8 cellular contexts compared by ENCODE assay signal in genomic region chr14:93332032-93332852, GRCh38. TPM values are rescaled to one million over a fixed set of nuclear protein-coding genes. Genes with fewer than 3 reads are reported as not detected.
DNase-seq lines count a peak whose midpoint lies in the region; ATAC-seq and TF ChIP-seq lines count a peak whose summit lies in the region.

No MANE protein-coding gene starts in this region.

- H3K4me2 ChIP-seq in neuronal stem cell (ENCODE audit: insufficient read depth, low read length, poor library complexity, severe bottlenecking): peak overlapping the region; percentile 77

- H2AFZ ChIP-seq in neuronal stem cell (ENCODE audit: low read length): peak overlapping the region; percentile 97

- no peak for TF ChIP-seq EP300 in gastroesophageal sphincter (IDR thresholded peaks at IDR 0.05)

- intact Hi-C loops in activated T-helper 2 cell treated with anti-CD3 and anti-CD28 coated beads, Interferon-gamma antibody, Interleukin-2, Interleukin-4, amounts not matched to agents 10 μg/mL and 5 μg/mL and 100 μg/mL, durations not matched to agents 14 hours and 24 hours and 36 hours (cut with micrococcal nuclease): loop anchor here (10.0 kb wide), 1 partner anchor 217 kb away; the partner anchor contains the start of gene ITPK1
- intact Hi-C loops in upper lobe of right lung (cut with DNase I): no loop called here

- no peaks in the 10 kb centered on the region for H3K27me3 Mint-ChIP-seq in activated T-helper 2 cell treated with anti-CD3 and anti-CD28 coated beads, Interferon-gamma antibody, Interleukin-2, Interleukin-4, amounts not matched to agents 10 μg/mL and 5 μg/mL and 100 μg/mL, durations not matched to agents 14 hours and 24 hours and 36 hours (ENCODE audit: low read depth)

- peak overlapping the region; percentile 75 to 99 (median 98) for H3K27ac ChIP-seq in gastroesophageal sphincter
- peak overlapping the region; percentile 84 for H3K27ac ChIP-seq in neuronal stem cell (replicated peaks; ENCODE audit: low read length)
- H3K27ac ChIP-seq in upper lobe of right lung: peak overlapping the region; percentile 95

- H4K91ac ChIP-seq in neuronal stem cell (ENCODE audit: low read depth, low read length, poor library complexity): no peak overlapping the region

- TF ChIP-seq POLR2A in gastroesophageal sphincter (IDR thresholded peaks at IDR 0.05): no peak

- peak; percentile 11 for DNase-seq in activated gamma-delta T cell treated with Interleukin-2 at 50 U/mL for 16 hours
- no peak for DNase-seq in activated gamma-delta T cell (lab: John Stamatoyannopoulos, UW)
- DNase-seq in NCI-H1105 (lab: John Stamatoyannopoulos, UW): peak; percentile 39
- peak; percentile 37 for DNase-seq in activated T-helper 2 cell treated with anti-CD3 and anti-CD28 coated beads, Interferon-gamma antibody, Interleukin-2, Interleukin-4, amounts not matched to agents 10 μg/mL and 5 μg/mL and 100 μg/mL, durations not matched to agents 14 hours and 24 hours and 36 hours (ENCODE audit: low spot score)
- DNase-seq in neuronal stem cell (ENCODE audit: low spot score): peak; percentile 61
- DNase-seq in upper lobe of right lung: peak; percentile 87

- H2AK5ac ChIP-seq in neuronal stem cell (ENCODE audit: low read depth, low read length): no peak overlapping the region

- H3K36me3 ChIP-seq in gastroesophageal sphincter (no peaks in the 10 kb centered on the region), neuronal stem cell (replicated peaks in 1 of 2; ENCODE audit: control insufficient read depth in 2 of 2, insufficient read depth in 2 of 2, low read length in 2 of 2) (no peaks in the 10 kb centered on the region), upper lobe of right lung (no peaks in the 10 kb centered on the region)

- peak overlapping the region; percentile 82 for H4K8ac ChIP-seq in neuronal stem cell (ENCODE audit: low read depth, low read length)

- H3K4me3 Mint-ChIP-seq in activated T-helper 2 cell treated with anti-CD3 and anti-CD28 coated beads, Interferon-gamma antibody, Interleukin-2, Interleukin-4, amounts not matched to agents 10 μg/mL and 5 μg/mL and 100 μg/mL, durations not matched to agents 14 hours and 24 hours and 36 hours (ENCODE audit: low read depth): peak overlapping the region; percentile 89

- H3K27ac Mint-ChIP-seq in activated T-helper 2 cell treated with anti-CD3 and anti-CD28 coated beads, Interferon-gamma antibody, Interleukin-2, Interleukin-4, amounts not matched to agents 10 μg/mL and 5 μg/mL and 100 μg/mL, durations not matched to agents 14 hours and 24 hours and 36 hours: peak overlapping the region; percentile 79

- H3K23ac ChIP-seq in neuronal stem cell (ENCODE audit: low read depth, low read length, poor library complexity): peak overlapping the region; percentile 99

- H2BK5ac ChIP-seq in neuronal stem cell (ENCODE audit: low read length): peak overlapping the region; percentile 95

- H3K4me1 ChIP-seq in gastroesophageal sphincter (peaks cover 0 to 45% (median 19%) of the 10 kb centered on the region in 3 donors), neuronal stem cell (ENCODE audit: control insufficient read depth in 2 of 2, insufficient read depth in 1 of 2, low read depth in 1 of 2, low read length in 2 of 2) (peaks cover 3 to 8% of the 10 kb centered on the region in 2 donors), upper lobe of right lung (peaks cover 36% of the 10 kb centered on the region)

- ATAC-seq in HG02623 (IDR thresholded peaks at IDR 0.05; ENCODE audit: unreplicated experiment) (peak; percentile 55), gastroesophageal sphincter (peak; percentile 78), upper lobe of right lung (peak; percentile 88)

- peak overlapping the region; percentile 94 for H2BK15ac ChIP-seq in neuronal stem cell (ENCODE audit: low read length)

- peak overlapping the region; percentile 51 to 96 for H3K4me3 ChIP-seq in gastroesophageal sphincter
- H3K4me3 ChIP-seq in neuronal stem cell (ENCODE audit: low read length in 2 of 2): peak overlapping the region; percentile 60 to 95
- H3K4me3 ChIP-seq in upper lobe of right lung: peak overlapping the region; percentile 75

- H3K9me3 ChIP-seq in gastroesophageal sphincter (no peaks in the 10 kb centered on the region), neuronal stem cell (replicated peaks in 1 of 2; ENCODE audit: control insufficient read depth in 2 of 2, insufficient read depth in 1 of 2, low read depth in 1 of 2, low read length in 2 of 2) (peaks cover 0 to 7% of the 10 kb centered on the region in 2 donors), upper lobe of right lung (no peaks in the 10 kb centered on the region)

- WGBS in gastroesophageal sphincter (ENCODE audit: low coverage in 1 of 2), 2 donors: 3% methylated on average over 6 of the region's 72 CpGs
- WGBS in neuronal stem cell (ENCODE audit: extremely low coverage in 2 of 2, insufficient read length in 2 of 2, insufficient replicate concordance in 1 of 2), 2 donors: no CpG with 5 or more reads among the region's 72 CpGs

- peak overlapping the region; percentile 94 for H3K14ac ChIP-seq in neuronal stem cell (ENCODE audit: low read length)

- H3K36me3 Mint-ChIP-seq in activated T-helper 2 cell treated with anti-CD3 and anti-CD28 coated beads, Interferon-gamma antibody, Interleukin-2, Interleukin-4, amounts not matched to agents 10 μg/mL and 5 μg/mL and 100 μg/mL, durations not matched to agents 14 hours and 24 hours and 36 hours (ENCODE audit: low read depth): peaks cover 2% of the 10 kb centered on the region

- H3K9ac ChIP-seq in neuronal stem cell (ENCODE audit: low read depth, low read length, poor library complexity): peak overlapping the region; percentile 99

- H3K4me1 Mint-ChIP-seq in activated T-helper 2 cell treated with anti-CD3 and anti-CD28 coated beads, Interferon-gamma antibody, Interleukin-2, Interleukin-4, amounts not matched to agents 10 μg/mL and 5 μg/mL and 100 μg/mL, durations not matched to agents 14 hours and 24 hours and 36 hours (ENCODE audit: low read depth): peaks cover 30% of the 10 kb centered on the region

- H3K9me3 Mint-ChIP-seq in activated T-helper 2 cell treated with anti-CD3 and anti-CD28 coated beads, Interferon-gamma antibody, Interleukin-2, Interleukin-4, amounts not matched to agents 10 μg/mL and 5 μg/mL and 100 μg/mL, durations not matched to agents 14 hours and 24 hours and 36 hours: peaks cover 7% of the 10 kb centered on the region

- H3K79me1 ChIP-seq in neuronal stem cell (ENCODE audit: low read depth, low read length): no peaks in the 10 kb centered on the region

- no peak for TF ChIP-seq CTCF in gastroesophageal sphincter (IDR thresholded peaks at IDR 0.05)
- TF ChIP-seq CTCF in upper lobe of right lung (IDR thresholded peaks at IDR 0.05): no peak

- no peak overlapping the region for H2BK120ac ChIP-seq in neuronal stem cell (ENCODE audit: low read depth, low read length)

- H2BK12ac ChIP-seq in neuronal stem cell (ENCODE audit: low read length): no peak overlapping the region

- no peaks in the 10 kb centered on the region for H3K27me3 ChIP-seq in gastroesophageal sphincter
- H3K27me3 ChIP-seq in neuronal stem cell (ENCODE audit: control insufficient read depth in 3 of 3, insufficient read depth in 3 of 3, low read depth in 1 of 3, low read length in 3 of 3): no peaks in the 10 kb centered on the region
- no peaks in the 10 kb centered on the region for H3K27me3 ChIP-seq in upper lobe of right lung

- H3K4ac ChIP-seq in neuronal stem cell (ENCODE audit: low read length): peak overlapping the region; percentile 76

- H3K18ac ChIP-seq in neuronal stem cell (ENCODE audit: low read length): peak overlapping the region; percentile 99

RNA-seq across cellular contexts. Expression of gene BTBD7, which starts 0.6 kb away (rescaled TPM):
- total RNA-seq in activated T-helper 2 cell treated with anti-CD3 and anti-CD28 coated beads, Interferon-gamma antibody, Interleukin-2, Interleukin-4, amounts not matched to agents 10 μg/mL and 5 μg/mL and 100 μg/mL, durations not matched to agents 14 hours and 24 hours and 36 hours: 16.5 and 17.9 TPM in 2 replicates
- total RNA-seq in gastroesophageal sphincter (10 to 100 TPM; 29.9 to 35.6 (median 33.0) TPM), upper lobe of right lung (38.2 TPM)
- 18.6 TPM for polyA plus RNA-seq in neuronal stem cell (2013, experiment 1 of 2)
- polyA plus RNA-seq in neuronal stem cell (2013, experiment 2 of 2): 19.8 TPM

RNA-seq across cellular contexts. Expression of gene COX8C, which starts 14.7 kb away (rescaled TPM):
- total RNA-seq in activated T-helper 2 cell treated with anti-CD3 and anti-CD28 coated beads, Interferon-gamma antibody, Interleukin-2, Interleukin-4, amounts not matched to agents 10 μg/mL and 5 μg/mL and 100 μg/mL, durations not matched to agents 14 hours and 24 hours and 36 hours: not detected in 2 replicates
- total RNA-seq in gastroesophageal sphincter (not detected), upper lobe of right lung (not detected)
- 0.91 TPM for polyA plus RNA-seq in neuronal stem cell (2013, experiment 1 of 2)
- polyA plus RNA-seq in neuronal stem cell (2013, experiment 2 of 2): 0.46 TPM
